Comparison of ENCODE assay signal across 19 cellular contexts in genomic region chr5:35281613-35282012, GRCh38. TPM values are rescaled to one million over a fixed set of nuclear protein-coding genes. Genes with fewer than 3 reads are reported as not detected.
A peak's percentile ranks its signal among the peaks of the same experiment; 100 is the strongest.
DNase-seq lines count a peak whose midpoint lies in the region; ATAC-seq, FAIRE-seq and TF ChIP-seq lines count a peak whose summit lies in the region.
"Had no signal": no experiment of that assay in that cellular context is flagged by ENCODE, and none has a peak within 500 bp of the region (broad histone marks: within the 10 kb centered on the region; RNA-seq: fewer than 3 reads in every experiment).

No MANE protein-coding gene starts in this region.

- TF ChIP-seq POLR2A in HepG2 (IDR thresholded peaks at IDR 0.05; ENCODE audit: insufficient read depth in 1 of 2, low read depth in 2 of 2, low read length in 2 of 2): no peak

- H3K79me2 ChIP-seq in HepG2 (ENCODE audit: insufficient read depth, low read length): no peaks in the 10 kb centered on the region

- POLR2A ChIA-PET in HepG2 (lab: Yijun Ruan, JAX): no interaction called here

- in situ Hi-C loops in HepG2 (cut with HindIII; ENCODE audit: extremely low pct_ligation_motif_present, low pct_unique_long_range_greater_than_20kb): no loop called here

- CTCF ChIA-PET in HepG2 (lab: Yijun Ruan, JAX; ENCODE audit: low intra/inter-chr PET ratio, low total read pairs): no interaction called here

- H3K4me2 ChIP-seq in HepG2 (ENCODE audit: low read depth, low read length): no peak overlapping the region

- H3K4me3 ChIP-seq in liver (ENCODE audit: low read depth in 1 of 3, low read length in 3 of 3) (no peak overlapping the region), HepG2 (replicated peaks in 1 of 3; ENCODE audit: insufficient read depth in 1 of 3, low read depth in 2 of 3, low read length in 3 of 3) (no peak overlapping the region), HL-60 (replicated peaks; ENCODE audit: insufficient read depth, low read length) (no peak overlapping the region)

- H3K27ac ChIP-seq in liver (ENCODE audit: low read depth in 1 of 2, low read length in 2 of 2) (no peak overlapping the region), HepG2 (ENCODE audit: extremely low read length, insufficient read depth, low read length) (no peak overlapping the region), HL-60 (replicated peaks) (no peak overlapping the region)

- WGBS in liver: 65% methylated on average over 2 of the region's 2 CpGs
- WGBS in HepG2 (ENCODE audit: low lambda C conversion rate): 42% methylated on average over 2 of the region's 2 CpGs

- no peak overlapping the region for H2AFZ ChIP-seq in HepG2 (ENCODE audit: low read length)

- no peaks in the 10 kb centered on the region for H3K4me1 ChIP-seq in liver (ENCODE audit: control insufficient read depth in 4 of 4, insufficient read depth in 4 of 4, low read length in 3 of 4)
- H3K4me1 ChIP-seq in HepG2 (ENCODE audit: insufficient read depth, low read length): no peaks in the 10 kb centered on the region

- H3K36me3 ChIP-seq in liver (ENCODE audit: control insufficient read depth in 4 of 4, insufficient read depth in 3 of 4, low read depth in 1 of 4, low read length in 3 of 4) (no peaks in the 10 kb centered on the region), HepG2 (replicated peaks in 1 of 2; ENCODE audit: control insufficient read depth in 1 of 2, insufficient read depth in 2 of 2, low read length in 2 of 2) (no peaks in the 10 kb centered on the region)

- FAIRE-seq in HepG2 (lab: Jason Lieb, UNC): no peak
- FAIRE-seq: GM12892 had no signal

- H4K20me1 ChIP-seq in HepG2 (ENCODE audit: insufficient read depth, low read length): no peaks in the 10 kb centered on the region

- DNase-seq in HepG2 (ENCODE audit: low spot score) (no peak), HL-60 (ENCODE audit: low read depth in 1 of 2, low spot score in 1 of 2) (peak; percentile 17 to 27), SKM-1 treated with dmso at 0.1 percent for 144 hours (lab: John Stamatoyannopoulos, UW; ENCODE audit: unreplicated experiment) (peak; percentile 55), GM03348 (ENCODE audit: low spot score) (no peak), AG20443 (ENCODE audit: low spot score) (no peak)
- DNase-seq in activated CD4-positive, alpha-beta T cell treated with anti-CD3 and anti-CD28 coated beads, Interleukin-2, amount 50 U/mL, for 4 hours: no peak
- DNase-seq: COR-L47, DMS53, H9, KG1, NCI-H1436, NCI-H2081, NCI-H226, NCI-H526 treated with DMSO at 0.1 percent for 48 hours, Right ventricle myocardium superior had no signal

- H3K27me3 ChIP-seq in liver (ENCODE audit: control insufficient read depth in 4 of 4, insufficient read depth in 4 of 4, low read length in 3 of 4): no peaks in the 10 kb centered on the region
- H3K27me3 ChIP-seq in HepG2 (ENCODE audit: control insufficient read depth in 1 of 2, insufficient read depth in 2 of 2, low read length in 2 of 2): no peaks in the 10 kb centered on the region
- no peaks in the 10 kb centered on the region for H3K27me3 ChIP-seq in HL-60 (ENCODE audit: insufficient read depth, poor library complexity, severe bottlenecking)

- no TSS peak for BruUV-seq in HepG2 (replicated peaks; lab: Mats Ljungman, UMichigan)

- H3K9ac ChIP-seq in liver (ENCODE audit: low read depth in 1 of 2, low read length in 2 of 2): no peak overlapping the region
- H3K9ac ChIP-seq in HepG2 (ENCODE audit: insufficient read depth, low read depth, low read length): no peak overlapping the region

- TF ChIP-seq CTCF in liver (IDR thresholded peaks at IDR 0.05; ENCODE audit: low read depth, low read length, missing input control) (no peak), HepG2 (CRISPR knock-in tag; IDR thresholded peaks at IDR 0.05) (no peak), HL-60 (IDR thresholded peaks at IDR 0.05; ENCODE audit: insufficient read depth, low read length) (no peak)

- intact Hi-C loops in HepG2 (cut with micrococcal nuclease; ENCODE audit: unreplicated experiment): no loop called here

- no peak for ATAC-seq in HepG2
- ATAC-seq in GM21360 (IDR thresholded peaks at IDR 0.05; ENCODE audit: unreplicated experiment): no peak
- ATAC-seq: Panc1 had no signal

- TF ChIP-seq RAD21 in liver (IDR thresholded peaks at IDR 0.05) (no peak), HepG2 (CRISPR knock-in tag; IDR thresholded peaks at IDR 0.05) (no peak)

- H3K9me3 ChIP-seq in liver (ENCODE audit: control insufficient read depth in 4 of 4, low read length in 3 of 4): no peaks in the 10 kb centered on the region
- H3K9me3 ChIP-seq in HepG2 (ENCODE audit: low read length): no peaks in the 10 kb centered on the region

- TF ChIP-seq EP300 in HepG2 (IDR thresholded peaks at IDR 0.05; ENCODE audit: low read depth in 2 of 2, low read length in 2 of 2): no peak
- no peak for TF ChIP-seq EP300 in HepG2 (CRISPR knock-in tag; IDR thresholded peaks at IDR 0.05; ENCODE audit: borderline replicate concordance)

TF ChIP-seq in liver, 16 proteins besides CTCF, POLR2A, EP300 and RAD21:
- TF ChIP-seq ZBTB33 (IDR thresholded peaks at IDR 0.05): no peak
- TF ChIP-seq NR2F2 (IDR thresholded peaks at IDR 0.05): peak; percentile 18
- TF ChIP-seq YY1 (IDR thresholded peaks at IDR 0.05): no peak

TF ChIP-seq in HepG2, 621 proteins besides CTCF, POLR2A, EP300 and RAD21 (continues in another document):
- TF ChIP-seq, protein P1, sequence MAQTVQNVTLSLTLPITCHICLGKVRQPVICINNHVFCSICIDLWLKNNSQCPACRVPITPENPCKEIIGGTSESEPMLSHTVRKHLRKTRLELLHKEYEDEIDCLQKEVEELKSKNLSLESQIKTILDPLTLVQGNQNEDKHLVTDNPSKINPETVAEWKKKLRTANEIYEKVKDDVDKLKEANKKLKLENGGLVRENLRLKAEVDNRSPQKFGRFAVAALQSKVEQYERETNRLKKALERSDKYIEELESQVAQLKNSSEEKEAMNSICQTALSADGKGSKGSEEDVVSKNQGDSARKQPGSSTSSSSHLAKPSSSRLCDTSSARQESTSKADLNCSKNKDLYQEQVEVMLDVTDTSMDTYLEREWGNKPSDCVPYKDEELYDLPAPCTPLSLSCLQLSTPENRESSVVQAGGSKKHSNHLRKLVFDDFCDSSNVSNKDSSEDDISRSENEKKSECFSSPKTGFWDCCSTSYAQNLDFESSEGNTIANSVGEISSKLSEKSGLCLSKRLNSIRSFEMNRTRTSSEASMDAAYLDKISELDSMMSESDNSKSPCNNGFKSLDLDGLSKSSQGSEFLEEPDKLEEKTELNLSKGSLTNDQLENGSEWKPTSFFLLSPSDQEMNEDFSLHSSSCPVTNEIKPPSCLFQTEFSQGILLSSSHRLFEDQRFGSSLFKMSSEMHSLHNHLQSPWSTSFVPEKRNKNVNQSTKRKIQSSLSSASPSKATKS (CRISPR knock-in tag; IDR thresholded peaks at IDR 0.05): no peak
- TF ChIP-seq, protein P2, sequence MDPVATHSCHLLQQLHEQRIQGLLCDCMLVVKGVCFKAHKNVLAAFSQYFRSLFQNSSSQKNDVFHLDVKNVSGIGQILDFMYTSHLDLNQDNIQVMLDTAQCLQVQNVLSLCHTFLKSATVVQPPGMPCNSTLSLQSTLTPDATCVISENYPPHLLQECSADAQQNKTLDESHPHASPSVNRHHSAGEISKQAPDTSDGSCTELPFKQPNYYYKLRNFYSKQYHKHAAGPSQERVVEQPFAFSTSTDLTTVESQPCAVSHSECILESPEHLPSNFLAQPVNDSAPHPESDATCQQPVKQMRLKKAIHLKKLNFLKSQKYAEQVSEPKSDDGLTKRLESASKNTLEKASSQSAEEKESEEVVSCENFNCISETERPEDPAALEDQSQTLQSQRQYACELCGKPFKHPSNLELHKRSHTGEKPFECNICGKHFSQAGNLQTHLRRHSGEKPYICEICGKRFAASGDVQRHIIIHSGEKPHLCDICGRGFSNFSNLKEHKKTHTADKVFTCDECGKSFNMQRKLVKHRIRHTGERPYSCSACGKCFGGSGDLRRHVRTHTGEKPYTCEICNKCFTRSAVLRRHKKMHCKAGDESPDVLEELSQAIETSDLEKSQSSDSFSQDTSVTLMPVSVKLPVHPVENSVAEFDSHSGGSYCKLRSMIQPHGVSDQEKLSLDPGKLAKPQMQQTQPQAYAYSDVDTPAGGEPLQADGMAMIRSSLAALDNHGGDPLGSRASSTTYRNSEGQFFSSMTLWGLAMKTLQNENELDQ (CRISPR knock-in tag; IDR thresholded peaks at IDR 0.05; ENCODE audit: borderline replicate concordance): no peak
- TF ChIP-seq ESRRA (CRISPR knock-in tag; IDR thresholded peaks at IDR 0.05; ENCODE audit: low read depth) (no peak), CREM (IDR thresholded peaks at IDR 0.05) (no peak), CREM (CRISPR knock-in tag; IDR thresholded peaks at IDR 0.05) (no peak), ZNF792 (CRISPR knock-in tag; IDR thresholded peaks at IDR 0.05) (no peak), PRPF4 (IDR thresholded peaks at IDR 0.05; ENCODE audit: low read depth, low read length, poor library complexity, severe bottlenecking) (no peak), ZNF761 (CRISPR knock-in tag; conservative IDR thresholded peaks at IDR 0.05) (no peak), FOXA3 (CRISPR knock-in tag; IDR thresholded peaks at IDR 0.05) (no peak)

RNA-seq across cellular contexts. Expression of gene PRLR, which starts 51.3 kb away (rescaled TPM):
- total RNA-seq in liver (10 to 100 TPM; 24.8 to 44.5 TPM), HepG2 (2016; rRNA removed; fragmentation: Illumina TruSeq; extraction: Trizol) (13.3 and 22.2 TPM in 2 replicates)
- polyA plus RNA-seq in liver (1 to 10 TPM; 3.5 to 3.8 TPM), HepG2 (2011; rRNA removed) (7.8 and 12.2 TPM in 2 replicates)
- 1.4 and 1.9 TPM in 2 replicates for total RNA-seq in HepG2 (2016; cell fraction: cytosol; rRNA removed; fragmentation: Illumina TruSeq; extraction: Trizol; ENCODE audit: low read depth)
- total RNA-seq in HepG2 (2016; cell fraction: insoluble cytoplasmic fraction; rRNA removed; fragmentation: Illumina TruSeq; extraction: Trizol): 14.7 and 22.1 TPM in 2 replicates
- 4.3 and 4.4 TPM in 2 replicates for total RNA-seq in HepG2 (2016; cell fraction: membrane; rRNA removed; fragmentation: Illumina TruSeq; extraction: Trizol)
- 18.5 and 19.5 TPM in 2 replicates for total RNA-seq in HepG2 (2016; cell fraction: nucleus; rRNA removed; fragmentation: Illumina TruSeq; extraction: Trizol)
- polyA plus RNA-seq in HepG2 (2011; cell fraction: cytosol; rRNA removed): 6.5 and 6.8 TPM in 2 replicates
- 6.8 and 8.4 TPM in 2 replicates for polyA plus RNA-seq in HepG2 (2011; cell fraction: nucleus; rRNA removed)
- 14.2 and 21.9 TPM in 2 replicates for polyA plus RNA-seq in HepG2 (2012)
- 0.12 and 0.35 TPM in 2 replicates for polyA plus RNA-seq in HepG2 (2016; cell fraction: cytosol; fragmentation: Illumina TruSeq; extraction: Trizol; ENCODE audit: low read depth)
- polyA plus RNA-seq in HepG2 (2016; cell fraction: insoluble cytoplasmic fraction; fragmentation: Illumina TruSeq; extraction: Trizol; ENCODE audit: low read depth): 5.9 and 6.2 TPM in 2 replicates
- polyA plus RNA-seq in HepG2 (2016; cell fraction: membrane; fragmentation: Illumina TruSeq; extraction: Trizol; ENCODE audit: low read depth): 0.72 and 0.98 TPM in 2 replicates
- 7.4 and 7.8 TPM in 2 replicates for polyA plus RNA-seq in HepG2 (2016; cell fraction: nucleus; fragmentation: Illumina TruSeq; extraction: Trizol; ENCODE audit: insufficient read depth, low read depth)
- polyA minus RNA-seq in HepG2 (2011; rRNA and poly(A)+ RNA removed; ENCODE audit: low replicate concordance): 38.1 TPM in 1 of 2 replicates, not detected in the other
- polyA minus RNA-seq in HepG2 (2011; cell fraction: cytosol; rRNA and poly(A)+ RNA removed): 21.3 and 25.0 TPM in 2 replicates
- polyA minus RNA-seq in HepG2 (2011; cell fraction: nucleus; rRNA and poly(A)+ RNA removed): 27.4 and 36.7 TPM in 2 replicates

Comparison
In these comparisons a context has a peak if more than half of its experiments do, and no peak if none do; other contexts are left out.
1. DNase-seq: peak in HL-60 (2 of 2) and SKM-1 treated with dmso at 0.1 percent for 144 hours (single experiment); none in HepG2 (single experiment), GM03348 (single experiment), activated CD4-positive, alpha-beta T cell treated with anti-CD3 and anti-CD28 coated beads, Interleukin-2, amount 50 U/mL, for 4 hours (0 of 2) and AG20443 (single experiment).